1 cellular context compared by ENCODE assay signal in the genomic region with DNA sequence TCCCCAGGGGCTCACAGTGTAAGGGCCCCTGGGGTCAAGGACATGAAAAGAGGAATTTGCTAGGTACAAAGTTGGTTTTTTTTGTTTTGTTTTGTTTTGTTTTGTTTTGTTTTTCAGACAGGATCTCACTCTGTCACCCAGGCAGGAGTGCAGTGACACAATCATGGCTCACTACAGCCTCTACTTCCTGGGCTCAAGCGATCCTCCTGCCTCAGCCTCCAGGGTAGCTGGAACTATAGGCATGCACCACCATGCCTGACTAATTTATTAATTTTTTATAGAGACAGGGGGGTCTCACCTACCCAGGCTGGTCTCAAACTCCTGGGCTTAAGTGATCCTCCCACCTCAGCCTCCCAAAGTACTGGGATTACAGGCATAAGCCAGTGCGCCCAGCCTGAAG. TPM values are rescaled to one million over a fixed set of nuclear protein-coding genes. Genes with fewer than 3 reads are reported as not detected.
"Had no signal": no experiment of that assay in that cellular context is flagged by ENCODE, and none has a peak within 500 bp of the region (broad histone marks: within the 10 kb centered on the region; RNA-seq: fewer than 3 reads in every experiment).

No MANE protein-coding gene starts in this region.

RNA-seq across cellular contexts. Expression of a gene that starts 42.5 kb away (rescaled TPM):
- polyA plus RNA-seq: mammary epithelial cell had no signal
